Comparison of ENCODE assay signal across 1 cellular context in the genomic region with DNA sequence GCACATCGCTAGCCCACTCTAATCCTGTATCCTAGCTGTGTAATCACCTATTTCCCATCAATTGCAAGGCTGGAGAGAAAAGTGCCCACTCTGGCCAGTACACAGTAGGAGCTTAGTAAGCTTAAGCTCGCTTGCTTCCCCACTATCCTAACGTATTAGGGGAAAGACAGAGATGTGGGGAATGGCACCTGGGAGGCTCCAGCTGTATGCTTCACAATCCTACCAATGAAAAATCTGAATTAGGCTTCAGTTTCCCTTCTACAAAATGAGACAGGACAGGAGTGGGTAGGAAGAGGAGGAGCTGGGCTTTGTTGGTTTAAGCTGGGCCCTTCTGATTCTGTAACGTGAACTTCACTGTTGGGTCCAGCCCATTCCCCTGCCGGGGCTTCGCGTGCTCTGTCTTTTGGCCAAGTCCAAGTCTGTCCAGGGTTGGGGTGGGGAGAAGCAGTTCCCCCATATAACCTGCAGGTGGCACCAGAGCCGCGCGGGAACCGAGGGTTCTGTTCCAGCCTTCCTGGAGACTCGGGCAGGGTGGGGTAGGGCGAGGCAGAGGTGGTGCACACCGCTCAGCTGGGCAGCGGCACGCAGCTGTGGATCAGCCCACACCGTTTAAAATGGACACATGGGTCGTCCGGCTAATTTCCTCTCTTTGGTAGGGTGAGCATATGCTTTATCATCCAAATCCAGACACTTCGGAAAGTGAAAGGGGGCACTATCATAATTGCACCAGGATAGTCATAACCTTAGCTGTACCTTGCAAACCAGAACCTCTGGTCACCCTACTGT.
TF ChIP-seq lines count a peak whose summit lies in the region.

No MANE protein-coding gene starts in this region.

TF ChIP-seq in HCT116, 20 proteins besides CTCF, POLR2A, EP300 and RAD21:
- TF ChIP-seq ZNF274 (IDR thresholded peaks at IDR 0.05; ENCODE audit: low read depth, low read length) (no peak), POLR2AphosphoS5 (IDR thresholded peaks at IDR 0.05; ENCODE audit: low read depth, low read length) (no peak), YY1 (IDR thresholded peaks at IDR 0.05; ENCODE audit: extremely low read depth, insufficient replicate concordance, low read depth, low read length) (no peak), EZH2phosphoT487 (IDR thresholded peaks at IDR 0.05; ENCODE audit: borderline replicate concordance) (no peak), CBX3 (IDR thresholded peaks at IDR 0.05; ENCODE audit: low read depth) (no peak), CEBPB (IDR thresholded peaks at IDR 0.05; ENCODE audit: low read depth) (no peak), ZFX (IDR thresholded peaks at IDR 0.05) (no peak)
- TF ChIP-seq, protein P1, sequence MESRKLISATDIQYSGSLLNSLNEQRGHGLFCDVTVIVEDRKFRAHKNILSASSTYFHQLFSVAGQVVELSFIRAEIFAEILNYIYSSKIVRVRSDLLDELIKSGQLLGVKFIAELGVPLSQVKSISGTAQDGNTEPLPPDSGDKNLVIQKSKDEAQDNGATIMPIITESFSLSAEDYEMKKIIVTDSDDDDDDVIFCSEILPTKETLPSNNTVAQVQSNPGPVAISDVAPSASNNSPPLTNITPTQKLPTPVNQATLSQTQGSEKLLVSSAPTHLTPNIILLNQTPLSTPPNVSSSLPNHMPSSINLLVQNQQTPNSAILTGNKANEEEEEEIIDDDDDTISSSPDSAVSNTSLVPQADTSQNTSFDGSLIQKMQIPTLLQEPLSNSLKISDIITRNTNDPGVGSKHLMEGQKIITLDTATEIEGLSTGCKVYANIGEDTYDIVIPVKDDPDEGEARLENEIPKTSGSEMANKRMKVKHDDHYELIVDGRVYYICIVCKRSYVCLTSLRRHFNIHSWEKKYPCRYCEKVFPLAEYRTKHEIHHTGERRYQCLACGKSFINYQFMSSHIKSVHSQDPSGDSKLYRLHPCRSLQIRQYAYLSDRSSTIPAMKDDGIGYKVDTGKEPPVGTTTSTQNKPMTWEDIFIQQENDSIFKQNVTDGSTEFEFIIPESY (IDR thresholded peaks at IDR 0.05; ENCODE audit: extremely low read depth, insufficient replicate concordance, low read length), result no peak
- TF ChIP-seq, protein P2, sequence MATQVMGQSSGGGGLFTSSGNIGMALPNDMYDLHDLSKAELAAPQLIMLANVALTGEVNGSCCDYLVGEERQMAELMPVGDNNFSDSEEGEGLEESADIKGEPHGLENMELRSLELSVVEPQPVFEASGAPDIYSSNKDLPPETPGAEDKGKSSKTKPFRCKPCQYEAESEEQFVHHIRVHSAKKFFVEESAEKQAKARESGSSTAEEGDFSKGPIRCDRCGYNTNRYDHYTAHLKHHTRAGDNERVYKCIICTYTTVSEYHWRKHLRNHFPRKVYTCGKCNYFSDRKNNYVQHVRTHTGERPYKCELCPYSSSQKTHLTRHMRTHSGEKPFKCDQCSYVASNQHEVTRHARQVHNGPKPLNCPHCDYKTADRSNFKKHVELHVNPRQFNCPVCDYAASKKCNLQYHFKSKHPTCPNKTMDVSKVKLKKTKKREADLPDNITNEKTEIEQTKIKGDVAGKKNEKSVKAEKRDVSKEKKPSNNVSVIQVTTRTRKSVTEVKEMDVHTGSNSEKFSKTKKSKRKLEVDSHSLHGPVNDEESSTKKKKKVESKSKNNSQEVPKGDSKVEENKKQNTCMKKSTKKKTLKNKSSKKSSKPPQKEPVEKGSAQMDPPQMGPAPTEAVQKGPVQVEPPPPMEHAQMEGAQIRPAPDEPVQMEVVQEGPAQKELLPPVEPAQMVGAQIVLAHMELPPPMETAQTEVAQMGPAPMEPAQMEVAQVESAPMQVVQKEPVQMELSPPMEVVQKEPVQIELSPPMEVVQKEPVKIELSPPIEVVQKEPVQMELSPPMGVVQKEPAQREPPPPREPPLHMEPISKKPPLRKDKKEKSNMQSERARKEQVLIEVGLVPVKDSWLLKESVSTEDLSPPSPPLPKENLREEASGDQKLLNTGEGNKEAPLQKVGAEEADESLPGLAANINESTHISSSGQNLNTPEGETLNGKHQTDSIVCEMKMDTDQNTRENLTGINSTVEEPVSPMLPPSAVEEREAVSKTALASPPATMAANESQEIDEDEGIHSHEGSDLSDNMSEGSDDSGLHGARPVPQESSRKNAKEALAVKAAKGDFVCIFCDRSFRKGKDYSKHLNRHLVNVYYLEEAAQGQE (IDR thresholded peaks at IDR 0.05; ENCODE audit: low read depth), result no peak
